In genomic region chr9:71157731-71158130, GRCh38 we compare ENCODE assay signal across 20 cellular contexts. TPM values are rescaled to one million over a fixed set of nuclear protein-coding genes. Genes with fewer than 3 reads are reported as not detected.
DNase-seq lines count a peak whose midpoint lies in the region; ATAC-seq and TF ChIP-seq lines count a peak whose summit lies in the region.
"Had no signal": no experiment of that assay in that cellular context is flagged by ENCODE, and none has a peak within 500 bp of the region (broad histone marks: within the 10 kb centered on the region; RNA-seq: fewer than 3 reads in every experiment).

No MANE protein-coding gene starts in this region.

- H3K9me3 ChIP-seq in SK-N-SH: no peaks in the 10 kb centered on the region
- H3K9me3 ChIP-seq: BLaER1 treated with 17β-estradiol and CSF1 and Interleukin-3, amounts not matched to agents 10 nM and 100 nM; Caco-2 had no signal

- no peak overlapping the region for H3K4me2 ChIP-seq in SK-N-SH
- H3K4me2 ChIP-seq: BLaER1 treated with 17β-estradiol and CSF1 and Interleukin-3, amounts not matched to agents 10 nM and 100 nM had no signal

- H3K9me2 ChIP-seq in SK-N-SH: no peaks in the 10 kb centered on the region

- in situ Hi-C loops in G401 (cut with HindIII; ENCODE audit: low sequenced_read_pairs): no loop called here

- no peak overlapping the region for H3K4me3 ChIP-seq in SK-N-SH (ENCODE audit: low read depth in 2 of 2, low read length in 1 of 2)
- H3K4me3 ChIP-seq: BLaER1 treated with 17β-estradiol and CSF1 and Interleukin-3, amounts not matched to agents 10 nM and 100 nM; GM12878 had no signal

- no peaks in the 10 kb centered on the region for H3K79me2 ChIP-seq in SK-N-SH (ENCODE audit: insufficient read depth)

- 0 out of 2 replicates have a peak, but pooled peaks cover 3% of the 10 kb centered on the region for H4K20me1 ChIP-seq in SK-N-SH (ENCODE audit: insufficient read depth)
- H4K20me1 ChIP-seq: BLaER1 treated with 17β-estradiol and CSF1 and Interleukin-3, amounts not matched to agents 10 nM and 100 nM had no signal

- H3K36me3 ChIP-seq in SK-N-SH (replicated peaks in 1 of 2; ENCODE audit: control insufficient read depth in 1 of 2, insufficient read depth in 2 of 2, low read length in 1 of 2): no peaks in the 10 kb centered on the region
- H3K36me3 ChIP-seq: BLaER1 treated with 17β-estradiol and CSF1 and Interleukin-3, amounts not matched to agents 10 nM and 100 nM had no signal

- DNase-seq in SK-N-SH (no peak), G401 (ENCODE audit: low spot score) (peak; percentile 11), NCI-H82 treated with DMSO at 0.1 percent for 48 hours (lab: John Stamatoyannopoulos, UW; ENCODE audit: unreplicated experiment) (peak; percentile 53), putamen (ENCODE audit: low spot score) (peak; percentile 33), amniotic stem cell (lab: John Stamatoyannopoulos, UW) (no peak), NCI-H69 (lab: John Stamatoyannopoulos, UW) (no peak)
- no peak for DNase-seq in stimulated activated CD4-positive, alpha-beta T cell treated with anti-CD3 and anti-CD28 coated beads, Interleukin-4, amount 100 ng/mL, for 4 hours
- DNase-seq: 8988T; ACHN; Caco-2; Calu3; CD4-positive, alpha-beta T cell; CD8-positive, alpha-beta T cell; DMS79 treated with DMSO at 0.1 percent for 48 hours; GDM1 had no signal

- no peaks in the 10 kb centered on the region for H3K4me1 ChIP-seq in SK-N-SH (ENCODE audit: control insufficient read depth in 1 of 2, insufficient read depth in 2 of 2, low read depth in 1 of 2, low read length in 1 of 2)
- H3K4me1 ChIP-seq: BLaER1 treated with 17β-estradiol and CSF1 and Interleukin-3, amounts not matched to agents 10 nM and 100 nM; Caco-2 had no signal

- H3K9ac ChIP-seq in SK-N-SH: no peak overlapping the region
- H3K9ac ChIP-seq: BLaER1 treated with 17β-estradiol and CSF1 and Interleukin-3, amounts not matched to agents 10 nM and 100 nM had no signal

- ATAC-seq in SK-N-SH treated with all-trans-retinoic acid at 6 μM for 48 hours: no peak
- ATAC-seq: CD8-positive, alpha-beta T cell; GM12878 had no signal

- no peak overlapping the region for H3K27ac ChIP-seq in SK-N-SH (ENCODE audit: low read depth in 2 of 2, low read length in 1 of 2)
- H3K27ac ChIP-seq: BLaER1 treated with 17β-estradiol and CSF1 and Interleukin-3, amounts not matched to agents 10 nM and 100 nM; C4-2B had no signal

- no peaks in the 10 kb centered on the region for H3F3A ChIP-seq in SK-N-SH (replicated peaks; ENCODE audit: insufficient read depth)

- no peak for TF ChIP-seq RAD21 in SK-N-SH (IDR thresholded peaks at IDR 0.05; ENCODE audit: low read length)

- H3K27me3 ChIP-seq in SK-N-SH (ENCODE audit: insufficient read depth): no peaks in the 10 kb centered on the region
- H3K27me3 ChIP-seq: BLaER1 treated with 17β-estradiol and CSF1 and Interleukin-3, amounts not matched to agents 10 nM and 100 nM had no signal

- H2AFZ ChIP-seq in SK-N-SH (ENCODE audit: low read depth): no peak overlapping the region

- WGBS in SK-N-SH (ENCODE audit: low lambda C conversion rate): 3% methylated on average over 1 of the region's 1 CpG

- no peak for TF ChIP-seq CTCF in SK-N-SH (IDR thresholded peaks at IDR 0.05)

- POLR2A ChIA-PET in SK-N-SH (lab: Yijun Ruan, JAX): no interaction called here

- CTCF ChIA-PET in SK-N-SH (lab: Yijun Ruan, JAX): no interaction called here

- TF ChIP-seq EP300 in SK-N-SH (IDR thresholded peaks at IDR 0.05; ENCODE audit: borderline replicate concordance in 1 of 2, low read depth in 1 of 2, low read length in 1 of 2): no peak

TF ChIP-seq in SK-N-SH treated with all-trans-retinoic acid at 6 μM for 48 hours, 23 proteins besides CTCF, POLR2A, EP300 and RAD21:
- TF ChIP-seq ISL1 (CRISPR knock-in tag; IDR thresholded peaks at IDR 0.05) (peak; percentile 66), ESRRG (CRISPR knock-in tag; IDR thresholded peaks at IDR 0.05) (no peak)
TF ChIP-seq in SK-N-SH treated with all-trans-retinoic acid at 6 μM for 48 hours: peak in this region for 1.

TF ChIP-seq in SK-N-SH, 30 proteins besides CTCF, POLR2A, EP300 and RAD21:
- TF ChIP-seq EZH2phosphoT487 (IDR thresholded peaks at IDR 0.05; ENCODE audit: borderline replicate concordance, low read depth): no peak
- TF ChIP-seq GATA2 (CRISPR knock-in tag; IDR thresholded peaks at IDR 0.05): no peak
- TF ChIP-seq USF2 (IDR thresholded peaks at IDR 0.05; ENCODE audit: borderline replicate concordance, low read depth, low read length): no peak
- TF ChIP-seq GABPA (IDR thresholded peaks at IDR 0.05; ENCODE audit: low read depth): no peak
TF ChIP-seq in SK-N-SH: peak in this region for 0.

RNA-seq across cellular contexts. Expression of gene TRPM3, which starts 36.3 kb away (rescaled TPM):
- not detected in 2 replicates for polyA plus RNA-seq in SK-N-SH (2012; rRNA removed)
- under 0.01 TPM in 1 of 2 replicates, not detected in the other for polyA plus RNA-seq in SK-N-SH (2012; cell fraction: cytosol; rRNA removed)
- polyA plus RNA-seq in SK-N-SH (2012; cell fraction: nucleus; rRNA removed): not detected in 2 replicates
- not detected in 2 replicates for total RNA-seq in G401 (2014; rRNA removed; shearing (Covaris generic))
- total RNA-seq: A673; Caco-2; Calu3; CD4-positive, alpha-beta T cell; CD8-positive, alpha-beta T cell; GM12878 had no signal
- polyA plus RNA-seq: GM12878 had no signal

Comparison
In these comparisons a context has a peak if more than half of its experiments do, and no peak if none do; other contexts are left out.
1. DNase-seq: peak in G401 (single experiment), NCI-H82 treated with DMSO at 0.1 percent for 48 hours (single experiment) and putamen (single experiment); none in SK-N-SH (single experiment), amniotic stem cell (single experiment), stimulated activated CD4-positive, alpha-beta T cell treated with anti-CD3 and anti-CD28 coated beads, Interleukin-4, amount 100 ng/mL, for 4 hours (0 of 2) and NCI-H69 (single experiment).